ENCODE assay signal across 1 cellular context in genomic region chr9:76394023-76394895, GRCh38.
TF ChIP-seq lines count a peak whose summit lies in the region.

TSS of gene RFK (minus strand) at chr9:76394426. CDS start at chr9:76394171, 255 bp downstream.

TF ChIP-seq in HepG2, 621 proteins besides CTCF, POLR2A, EP300 and RAD21 (continued from another document and continues in another):
- TF ChIP-seq ZNF597 (CRISPR knock-in tag; IDR thresholded peaks at IDR 0.05) (0 out of 2 replicates have a peak, but pooled peaks have one; percentile 28), ZNF124 (CRISPR knock-in tag; IDR thresholded peaks at IDR 0.05) (peak; percentile 69; the same call in 1 of the 2 replicates), ZSCAN31 (CRISPR knock-in tag; IDR thresholded peaks at IDR 0.05; ENCODE audit: low read depth) (peak; percentile 67), ATM (IDR thresholded peaks at IDR 0.05; ENCODE audit: borderline replicate concordance) (no peak), TAF1 (CRISPR knock-in tag; IDR thresholded peaks at IDR 0.05) (peak; percentile 56; the same call in 1 of the 2 replicates), MXD3 (CRISPR knock-in tag; IDR thresholded peaks at IDR 0.05) (0 out of 2 replicates have a peak, but pooled peaks have one; percentile 41), ZBTB1 (CRISPR knock-in tag; IDR thresholded peaks at IDR 0.05; ENCODE audit: borderline replicate concordance) (no peak), ZNF687 (CRISPR knock-in tag; IDR thresholded peaks at IDR 0.05) (peak; percentile 98), LCORL (IDR thresholded peaks at IDR 0.05) (no peak), LCORL (CRISPR knock-in tag; IDR thresholded peaks at IDR 0.05) (no peak; the same call in 1 of the 2 replicates), RELA (CRISPR knock-in tag; IDR thresholded peaks at IDR 0.05) (no peak), ATF2 (CRISPR knock-in tag; IDR thresholded peaks at IDR 0.05) (0 out of 2 replicates have a peak, but pooled peaks have one; percentile 29), ARID4A (CRISPR knock-in tag; IDR thresholded peaks at IDR 0.05; ENCODE audit: borderline replicate concordance) (peak; percentile 69; the same call in 1 of the 2 replicates), CEBPZ (IDR thresholded peaks at IDR 0.05; ENCODE audit: low read length) (no peak), NFE2L2 (IDR thresholded peaks at IDR 0.05; ENCODE audit: low read length) (no peak), ZNF768 (CRISPR knock-in tag; IDR thresholded peaks at IDR 0.05) (peak; percentile 53; the same call in 1 of the 2 replicates), RBM39 (IDR thresholded peaks at IDR 0.05; ENCODE audit: low read depth, low read length, poor library complexity, severe bottlenecking) (peak; percentile 61), PATZ1 (CRISPR knock-in tag; IDR thresholded peaks at IDR 0.05) (peak; percentile 70; the same call in 1 of the 2 replicates), ZIK1 (CRISPR knock-in tag; IDR thresholded peaks at IDR 0.05; ENCODE audit: borderline replicate concordance, low read depth) (no peak), DBP (CRISPR knock-in tag; IDR thresholded peaks at IDR 0.05; ENCODE audit: not compliant biosample characterization) (peak; percentile 65), ZFAT (CRISPR knock-in tag; conservative IDR thresholded peaks at IDR 0.05) (0 out of 2 replicates have a peak, but pooled peaks have one; percentile 33), ZNF773 (CRISPR knock-in tag; IDR thresholded peaks at IDR 0.05; ENCODE audit: borderline replicate concordance) (peak; percentile 81; the same call in 1 of the 2 replicates), ZNF136 (CRISPR knock-in tag; IDR thresholded peaks at IDR 0.05; ENCODE audit: low read depth) (peak; percentile 23; the same call in 1 of the 2 replicates), NAIF1 (CRISPR knock-in tag; IDR thresholded peaks at IDR 0.05; ENCODE audit: borderline replicate concordance) (peak; percentile 81; the same call in 1 of the 2 replicates), ZBTB7A (CRISPR knock-in tag; IDR thresholded peaks at IDR 0.05) (no peak; the same call in none of the 2 replicates), SATB2 (CRISPR knock-in tag; IDR thresholded peaks at IDR 0.05) (no peak), ZNF605 (CRISPR knock-in tag; IDR thresholded peaks at IDR 0.05) (no peak), ZNF672 (CRISPR knock-in tag; IDR thresholded peaks at IDR 0.05) (no peak; the same call in 1 of the 2 replicates), PAX8 (CRISPR knock-in tag; IDR thresholded peaks at IDR 0.05; ENCODE audit: borderline replicate concordance) (peak; percentile 78; the same call in 1 of the 2 replicates), ZNF691 (CRISPR knock-in tag; IDR thresholded peaks at IDR 0.05; ENCODE audit: borderline replicate concordance, low read depth) (0 out of 2 replicates have a peak, but pooled peaks have one; percentile 65), PLRG1 (conservative IDR thresholded peaks at IDR 0.05) (no peak), ZNF138 (CRISPR knock-in tag; IDR thresholded peaks at IDR 0.05; ENCODE audit: low read depth) (no peak; the same call in 1 of the 2 replicates), FOXJ3 (CRISPR knock-in tag; IDR thresholded peaks at IDR 0.05; ENCODE audit: borderline replicate concordance) (0 out of 2 replicates have a peak, but pooled peaks have one; percentile 25), RXRA (CRISPR knock-in tag; IDR thresholded peaks at IDR 0.05) (no peak; the same call in 1 of the 2 replicates), PRDM4 (CRISPR knock-in tag; IDR thresholded peaks at IDR 0.05; ENCODE audit: borderline replicate concordance) (no peak), ZNF747 (CRISPR knock-in tag; IDR thresholded peaks at IDR 0.05; ENCODE audit: borderline replicate concordance) (peak; percentile 85)
